13 cellular contexts compared by ENCODE assay signal in the genomic region with DNA sequence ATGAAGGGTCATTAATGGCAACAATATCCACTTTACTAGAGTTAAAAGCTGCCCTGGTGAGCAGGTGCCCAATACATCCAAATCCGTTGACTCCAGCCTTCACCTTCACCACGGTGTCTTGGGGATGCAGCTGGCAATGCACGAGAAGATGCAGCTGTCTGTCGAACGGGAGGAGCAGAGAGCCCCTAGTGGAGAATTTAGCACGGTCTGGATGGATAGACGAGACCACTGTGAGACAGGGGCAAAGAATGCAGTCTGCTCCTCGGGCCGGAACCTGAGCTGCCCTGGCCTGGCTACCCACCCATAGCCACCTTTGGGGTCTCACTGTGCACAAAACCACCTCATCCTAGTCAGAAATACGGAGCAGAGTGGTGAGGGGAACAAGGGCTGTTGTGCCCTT. TPM values are rescaled to one million over a fixed set of nuclear protein-coding genes. Genes with fewer than 3 reads are reported as not detected.
DNase-seq lines count a peak whose midpoint lies in the region; ATAC-seq and TF ChIP-seq lines count a peak whose summit lies in the region.
"Had no signal": no experiment of that assay in that cellular context is flagged by ENCODE, and none has a peak within 500 bp of the region (broad histone marks: within the 10 kb centered on the region; RNA-seq: fewer than 3 reads in every experiment).

No MANE protein-coding gene starts in this region.

- no peak for TF ChIP-seq POLR2A in breast epithelium (IDR thresholded peaks at IDR 0.05)

- H4K91ac ChIP-seq in neuronal stem cell (ENCODE audit: low read depth, low read length, poor library complexity) = no peak overlapping the region

- peaks cover 0 to 8% (median 0%) of the 10 kb centered on the region in 3 experiments for H3K27me3 ChIP-seq in neuronal stem cell (ENCODE audit: control insufficient read depth in 3 of 3, insufficient read depth in 3 of 3, low read depth in 1 of 3, low read length in 3 of 3)
- H3K27me3 ChIP-seq in breast epithelium = no peaks in the 10 kb centered on the region
- H3K27me3 ChIP-seq: left lung, stomach had no signal

- ATAC-seq in effector memory CD8-positive, alpha-beta T cell (replicated peaks) = peak; percentile 29
- ATAC-seq: left lung had no signal

- H3K9me3 Mint-ChIP-seq in effector memory CD8-positive, alpha-beta T cell = no peaks in the 10 kb centered on the region

- peaks cover 0 to 7% of the 10 kb centered on the region in 2 donors for H3K4me1 ChIP-seq in neuronal stem cell (ENCODE audit: control insufficient read depth in 2 of 2, insufficient read depth in 1 of 2, low read depth in 1 of 2, low read length in 2 of 2)
- no peaks in the 10 kb centered on the region for H3K4me1 ChIP-seq in breast epithelium
- H3K4me1 ChIP-seq: left lung, stomach had no signal

- peak overlapping the region; percentile 23 for H2AFZ ChIP-seq in neuronal stem cell (ENCODE audit: low read length)

- no CpG with 5 or more reads among the region's 10 CpGs for WGBS in neuronal stem cell (ENCODE audit: extremely low coverage in 2 of 2, insufficient read length in 2 of 2, insufficient replicate concordance in 1 of 2), 2 donors

- H3K9ac ChIP-seq in neuronal stem cell (ENCODE audit: low read depth, low read length, poor library complexity) = no peak overlapping the region

- no peak overlapping the region for H2BK12ac ChIP-seq in neuronal stem cell (ENCODE audit: low read length)

- H2AK5ac ChIP-seq in neuronal stem cell (ENCODE audit: low read depth, low read length) = no peak overlapping the region

- no peak overlapping the region for H3K27ac Mint-ChIP-seq in effector memory CD8-positive, alpha-beta T cell

- H3K9me3 ChIP-seq in neuronal stem cell (replicated peaks in 1 of 2; ENCODE audit: control insufficient read depth in 2 of 2, insufficient read depth in 1 of 2, low read depth in 1 of 2, low read length in 2 of 2) (no peaks in the 10 kb centered on the region), breast epithelium (no peaks in the 10 kb centered on the region)
- H3K9me3 ChIP-seq: left lung, spleen, stomach had no signal

- H2BK120ac ChIP-seq in neuronal stem cell (ENCODE audit: low read depth, low read length) = no peak overlapping the region

- intact Hi-C loops in breast epithelium (cut with DNase I; ENCODE audit: low total_unique reads) = no loop called here

- no peaks in the 10 kb centered on the region for H3K36me3 Mint-ChIP-seq in effector memory CD8-positive, alpha-beta T cell (ENCODE audit: insufficient read depth)

- H3K79me1 ChIP-seq in neuronal stem cell (ENCODE audit: low read depth, low read length) = no peaks in the 10 kb centered on the region

- no peaks in the 10 kb centered on the region for H3K36me3 ChIP-seq in neuronal stem cell (replicated peaks in 1 of 2; ENCODE audit: control insufficient read depth in 2 of 2, insufficient read depth in 2 of 2, low read length in 2 of 2)
- H3K36me3 ChIP-seq in breast epithelium = no peaks in the 10 kb centered on the region
- H3K36me3 ChIP-seq: left lung, spleen, stomach had no signal

- H3K4me3 Mint-ChIP-seq in effector memory CD8-positive, alpha-beta T cell = no peak overlapping the region

- H3K4me3 ChIP-seq in neuronal stem cell (ENCODE audit: low read length in 2 of 2) (no peak overlapping the region), breast epithelium (no peak overlapping the region)
- H3K4me3 ChIP-seq: left lung, spleen, stomach had no signal

- no peak overlapping the region for H3K14ac ChIP-seq in neuronal stem cell (ENCODE audit: low read length)

- no peak overlapping the region for H2BK15ac ChIP-seq in neuronal stem cell (ENCODE audit: low read length)

- peaks cover 46 to 77% of the 10 kb centered on the region in 2 donors for H3K27me3 Mint-ChIP-seq in effector memory CD8-positive, alpha-beta T cell

- no peak overlapping the region for H2BK5ac ChIP-seq in neuronal stem cell (ENCODE audit: low read length)

- H3K4me1 Mint-ChIP-seq in effector memory CD8-positive, alpha-beta T cell (ENCODE audit: low read depth in 2 of 2) = no peaks in the 10 kb centered on the region

- no peak overlapping the region for H3K4ac ChIP-seq in neuronal stem cell (ENCODE audit: low read length)

- peak; percentile 44 for TF ChIP-seq CTCF in GM12872 (IDR thresholded peaks at IDR 0.05; ENCODE audit: insufficient read depth, low read depth, low read length)
- no peak for TF ChIP-seq CTCF in breast epithelium (IDR thresholded peaks at IDR 0.05)

- H3K4me2 ChIP-seq in neuronal stem cell (ENCODE audit: insufficient read depth, low read length, poor library complexity, severe bottlenecking) = no peak overlapping the region

- no peak overlapping the region for H3K23ac ChIP-seq in neuronal stem cell (ENCODE audit: low read depth, low read length, poor library complexity)

- H3K27ac ChIP-seq in neuronal stem cell (replicated peaks; ENCODE audit: low read length) = no peak overlapping the region
- H3K27ac ChIP-seq in breast epithelium = no peak overlapping the region
- H3K27ac ChIP-seq: left lung, stomach had no signal

- DNase-seq in NCI-H524 treated with DMSO at 0.1 percent for 48 hours (lab: John Stamatoyannopoulos, UW) (peak; percentile 5), neuronal stem cell (ENCODE audit: low spot score) (no peak), breast epithelium (ENCODE audit: low spot score in 2 of 2) (no peak), mucosa of gallbladder (ENCODE audit: low spot score) (no peak)
- DNase-seq in effector memory CD8-positive, alpha-beta T cell = no peak
- no peak for DNase-seq in activated CD4-positive, alpha-beta T cell treated with anti-CD3 and anti-CD28 coated beads, Interleukin-2, amount 50 U/mL, for 48 hours
- DNase-seq: activated gamma-delta T cell; effector CD8-positive, alpha-beta T cell; left lung; NCI-H774; spleen; stomach had no signal

- peak overlapping the region; percentile 39 for H3K18ac ChIP-seq in neuronal stem cell (ENCODE audit: low read length)

- H4K8ac ChIP-seq in neuronal stem cell (ENCODE audit: low read depth, low read length) = no peak overlapping the region

RNA-seq across cellular contexts. Expression of gene ADRA1B, which starts 35.1 kb away (rescaled TPM):
- 0.14 TPM for polyA plus RNA-seq in neuronal stem cell (2013, experiment 1 of 2)
- polyA plus RNA-seq in neuronal stem cell (2013, experiment 2 of 2) = 0.18 TPM
- total RNA-seq in breast epithelium = 1 to 10 TPM in 1 of 3 donors, under 1 TPM in 2; 0.33 to 2.9 (median 0.88) TPM
- total RNA-seq in mucosa of gallbladder = 0.32 TPM

RNA-seq across cellular contexts. Expression of gene TTC1, which starts 57.6 kb away (rescaled TPM):
- 47.8 TPM for polyA plus RNA-seq in neuronal stem cell (2013, experiment 1 of 2)
- 49.0 TPM for polyA plus RNA-seq in neuronal stem cell (2013, experiment 2 of 2)
- total RNA-seq in breast epithelium = 10 to 100 TPM; 36.3 to 45.2 (median 41.0) TPM
- total RNA-seq in mucosa of gallbladder = 39.7 TPM
